8 cellular contexts compared by ENCODE assay signal in the genomic region with DNA sequence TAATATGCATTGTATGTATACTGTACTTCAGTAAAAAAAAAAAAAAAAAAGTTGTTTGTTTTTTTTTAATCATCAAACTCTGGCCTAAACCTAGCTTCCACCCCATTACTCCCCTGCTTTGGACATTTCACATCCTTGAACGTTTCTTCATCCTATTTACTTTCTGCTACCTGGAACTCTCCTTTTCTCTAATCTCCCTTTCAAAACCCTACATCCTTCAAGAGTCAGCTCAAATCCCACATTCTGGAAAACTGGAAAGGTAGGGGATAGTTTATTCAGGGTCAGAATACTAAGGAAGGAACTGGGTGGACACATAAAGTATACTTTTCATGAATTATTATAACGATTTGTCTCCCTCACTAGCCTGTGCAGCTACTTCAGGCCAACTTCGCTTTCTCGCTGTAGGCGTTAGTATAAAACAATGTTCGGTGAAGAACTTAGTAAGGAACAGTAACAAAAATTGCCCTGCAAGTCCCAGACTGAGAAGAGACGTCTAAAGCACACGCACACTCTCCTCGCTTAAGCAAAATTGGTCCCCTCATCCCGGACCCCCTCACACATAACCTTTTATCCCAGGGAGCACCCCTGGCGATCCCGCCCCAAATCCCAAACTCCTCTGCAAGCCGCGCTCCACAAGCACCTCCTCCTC. TPM values are rescaled to one million over a fixed set of nuclear protein-coding genes. Genes with fewer than 3 reads are reported as not detected.
DNase-seq lines count a peak whose midpoint lies in the region; ATAC-seq, FAIRE-seq and TF ChIP-seq lines count a peak whose summit lies in the region.

No MANE protein-coding gene starts in this region.

- DNase-seq in activated CD4-positive, alpha-beta T cell treated with anti-CD3 and anti-CD28 coated beads, Interleukin-2, amount 10 ng/mL, durations not matched to agents 24 days and 14 days, result no peak
- no peak for DNase-seq in activated CD4-positive, alpha-beta T cell treated with anti-CD3 and anti-CD28 coated beads, Interleukin-2, amount 50 U/mL, for 1 hour
- no peak for DNase-seq in kidney
- no peak for DNase-seq in suprapubic skin (ENCODE audit: low spot score in 2 of 2)
- DNase-seq in activated gamma-delta T cell treated with Interleukin-2 at 50 U/mL for 16 hours, result no peak
- DNase-seq in NCI-H748 (lab: John Stamatoyannopoulos, UW; ENCODE audit: unreplicated experiment), result no peak

- H3K4me1 Mint-ChIP-seq in activated CD4-positive, alpha-beta T cell treated with anti-CD3 and anti-CD28 coated beads, Interleukin-2, amount 10 ng/mL, durations not matched to agents 24 days and 14 days, result peaks cover 25% of the 10 kb centered on the region
- peaks cover 5% of the 10 kb centered on the region for H3K4me1 Mint-ChIP-seq in activated T-helper 17 cell treated with anti-CD3 and anti-CD28 coated beads, Interleukin-2, amount 50 U/mL, for 72 hours

- H3K4me3 ChIP-seq in kidney (ENCODE audit: low read length in 2 of 2) (peak overlapping the region; percentile 88), suprapubic skin (peak overlapping the region; percentile 90)

- H3K4me1 ChIP-seq in kidney (ENCODE audit: control insufficient read depth in 1 of 2, insufficient read depth in 1 of 2, low read depth in 1 of 2, low read length in 2 of 2) (peaks cover 0 to 8% of the 10 kb centered on the region in 2 donors), suprapubic skin (peaks cover 17% of the 10 kb centered on the region)

- peak overlapping the region; percentile 92 for H3K4me3 Mint-ChIP-seq in activated CD4-positive, alpha-beta T cell treated with anti-CD3 and anti-CD28 coated beads, Interleukin-2, amount 10 ng/mL, durations not matched to agents 24 days and 14 days
- peak overlapping the region; percentile 90 for H3K4me3 Mint-ChIP-seq in activated T-helper 17 cell treated with anti-CD3 and anti-CD28 coated beads, Interleukin-2, amount 50 U/mL, for 72 hours

- peak overlapping the region; percentile 48 to 63 for H3K9ac ChIP-seq in kidney (ENCODE audit: low read length in 2 of 2)

- TF ChIP-seq CTCF in kidney (IDR thresholded peaks at IDR 0.05; ENCODE audit: borderline replicate concordance, extremely low read depth, insufficient read depth) (no peak), suprapubic skin (IDR thresholded peaks at IDR 0.05) (no peak)

- peak overlapping the region; percentile 98 for H3K27ac Mint-ChIP-seq in activated CD4-positive, alpha-beta T cell treated with anti-CD3 and anti-CD28 coated beads, Interleukin-2, amount 10 ng/mL, durations not matched to agents 24 days and 14 days
- peak overlapping the region; percentile 93 for H3K27ac Mint-ChIP-seq in activated T-helper 17 cell treated with anti-CD3 and anti-CD28 coated beads, Interleukin-2, amount 50 U/mL, for 72 hours

- H3K9me3 ChIP-seq in kidney (ENCODE audit: control insufficient read depth in 1 of 2, low read length in 2 of 2) (no peaks in the 10 kb centered on the region), suprapubic skin (no peaks in the 10 kb centered on the region)

- no peak for TF ChIP-seq POLR2A in suprapubic skin (IDR thresholded peaks at IDR 0.05)

- peak overlapping the region in 1 of 2 donors; percentile 86 for H3K27ac ChIP-seq in kidney (ENCODE audit: low read depth in 2 of 2, low read length in 2 of 2)
- peak overlapping the region; percentile 65 for H3K27ac ChIP-seq in suprapubic skin

- no peaks in the 10 kb centered on the region for H3K27me3 Mint-ChIP-seq in activated CD4-positive, alpha-beta T cell treated with anti-CD3 and anti-CD28 coated beads, Interleukin-2, amount 10 ng/mL, durations not matched to agents 24 days and 14 days
- no peaks in the 10 kb centered on the region for H3K27me3 Mint-ChIP-seq in activated T-helper 17 cell treated with anti-CD3 and anti-CD28 coated beads, Interleukin-2, amount 50 U/mL, for 72 hours

- ATAC-seq in activated T-helper 17 cell treated with anti-CD3 and anti-CD28 coated beads, Interleukin-2, amount 50 U/mL, for 72 hours (replicated peaks), result no peak
- ATAC-seq in GM21723 (IDR thresholded peaks at IDR 0.05; ENCODE audit: unreplicated experiment), result no peak

- H3K36me3 ChIP-seq in kidney (ENCODE audit: control insufficient read depth in 1 of 2, insufficient read depth in 2 of 2, low read length in 2 of 2) (no peaks in the 10 kb centered on the region), suprapubic skin (no peaks in the 10 kb centered on the region)

- 0% methylated on average over 14 of the region's 14 CpGs for WGBS in suprapubic skin

- TF ChIP-seq EP300 in suprapubic skin (IDR thresholded peaks at IDR 0.05), result no peak

- no peaks in the 10 kb centered on the region for H3K9me3 Mint-ChIP-seq in activated CD4-positive, alpha-beta T cell treated with anti-CD3 and anti-CD28 coated beads, Interleukin-2, amount 10 ng/mL, durations not matched to agents 24 days and 14 days
- no peaks in the 10 kb centered on the region for H3K9me3 Mint-ChIP-seq in activated T-helper 17 cell treated with anti-CD3 and anti-CD28 coated beads, Interleukin-2, amount 50 U/mL, for 72 hours

- no peaks in the 10 kb centered on the region for H3K27me3 ChIP-seq in suprapubic skin

- FAIRE-seq in kidney (lab: Jason Lieb, UNC), result no peak

- peaks cover 2% of the 10 kb centered on the region for H3K36me3 Mint-ChIP-seq in activated CD4-positive, alpha-beta T cell treated with anti-CD3 and anti-CD28 coated beads, Interleukin-2, amount 10 ng/mL, durations not matched to agents 24 days and 14 days (ENCODE audit: low read depth)
- peaks cover 5% of the 10 kb centered on the region for H3K36me3 Mint-ChIP-seq in activated T-helper 17 cell treated with anti-CD3 and anti-CD28 coated beads, Interleukin-2, amount 50 U/mL, for 72 hours (ENCODE audit: low read depth)

- intact Hi-C loops in activated CD4-positive, alpha-beta T cell treated with anti-CD3 and anti-CD28 coated beads, Interleukin-2, amount 10 ng/mL, durations not matched to agents 24 days and 14 days (cut with micrococcal nuclease), result loop anchor here (1.0 to 5.0 kb wide), 3 partner anchors 28 to 564 kb away; partner anchors contain the start of genes AHCY, EIF2S2 and TP53INP2
- intact Hi-C loops in kidney (cut with DNase I), result no loop called here

RNA-seq across cellular contexts. Expression of gene PIGU, which starts 0.8 kb away (rescaled TPM):
- total RNA-seq in activated CD4-positive, alpha-beta T cell treated with anti-CD3 and anti-CD28 coated beads, Interleukin-2, amount 10 ng/mL, durations not matched to agents 24 days and 14 days, result 26.4 and 27.1 TPM in 2 replicates
- 10 to 100 TPM; 17.3 to 23.0 TPM for total RNA-seq in activated T-helper 17 cell treated with anti-CD3 and anti-CD28 coated beads, Interleukin-2, amount 50 U/mL, for 72 hours
- total RNA-seq in kidney (15.9 TPM), suprapubic skin (10 to 100 TPM; 13.6 to 21.7 (median 16.2) TPM)
- 42.0 TPM for polyA plus RNA-seq in kidney (ENCODE audit: insufficient read depth, low read depth, low replicate concordance)

RNA-seq across cellular contexts. Expression of gene TP53INP2, which starts 28.0 kb away (rescaled TPM):
- 2.3 and 2.7 TPM in 2 replicates for total RNA-seq in activated CD4-positive, alpha-beta T cell treated with anti-CD3 and anti-CD28 coated beads, Interleukin-2, amount 10 ng/mL, durations not matched to agents 24 days and 14 days
- total RNA-seq in activated T-helper 17 cell treated with anti-CD3 and anti-CD28 coated beads, Interleukin-2, amount 50 U/mL, for 72 hours, result 1 to 10 TPM; 4.1 to 9.2 TPM
- total RNA-seq in kidney (23.3 TPM), suprapubic skin (10 to 100 TPM in 2 of 4 donors, 1 to 10 TPM in 2; 8.1 to 19.4 (median 10.7) TPM)
- 31.9 TPM for polyA plus RNA-seq in kidney (ENCODE audit: insufficient read depth, low read depth, low replicate concordance)
